ENCODE assay signal across 8 cellular contexts in genomic region chr4:83112239-83112638, GRCh38. TPM values are rescaled to one million over a fixed set of nuclear protein-coding genes. Genes with fewer than 3 reads are reported as not detected.
DNase-seq lines count a peak whose midpoint lies in the region; ATAC-seq, FAIRE-seq and TF ChIP-seq lines count a peak whose summit lies in the region.

No MANE protein-coding gene starts in this region.

- H3K9me3 Mint-ChIP-seq in CD8-positive, alpha-beta T cell, result no peaks in the 10 kb centered on the region
- H3K9me3 Mint-ChIP-seq in IgD-negative memory B cell, result no peaks in the 10 kb centered on the region
- no peaks in the 10 kb centered on the region for H3K9me3 Mint-ChIP-seq in activated naive CD8-positive, alpha-beta T cell treated with anti-CD3 and anti-CD28 coated beads, Interleukin-2, amount 50 U/mL, for 24 hours

- H3K27me3 ChIP-seq in CD8-positive, alpha-beta T cell (ENCODE audit: insufficient read depth, low read length), result no peaks in the 10 kb centered on the region

- intact Hi-C loops in CD8-positive, alpha-beta T cell (cut with DNase I, micrococcal nuclease), result loop anchor here (5.0 to 10.0 kb wide), 2 partner anchors 100 to 343 kb away; partner anchors contain the start of genes LIN54 (in 2 of the 2), HELQ (in 1 of the 2) and MRPS18C (in 1 of the 2)
- intact Hi-C loops in cardiac septum (cut with DNase I), result no loop called here

- H3K27ac Mint-ChIP-seq in CD8-positive, alpha-beta T cell, result peak overlapping the region; percentile 97
- H3K27ac Mint-ChIP-seq in IgD-negative memory B cell, result peak overlapping the region; percentile 34 to 87 (median 85)
- peak overlapping the region; percentile 95 for H3K27ac Mint-ChIP-seq in activated naive CD8-positive, alpha-beta T cell treated with anti-CD3 and anti-CD28 coated beads, Interleukin-2, amount 50 U/mL, for 24 hours

- no peaks in the 10 kb centered on the region for H3K27me3 Mint-ChIP-seq in CD8-positive, alpha-beta T cell (ENCODE audit: low read depth)
- no peaks in the 10 kb centered on the region for H3K27me3 Mint-ChIP-seq in IgD-negative memory B cell
- H3K27me3 Mint-ChIP-seq in activated naive CD8-positive, alpha-beta T cell treated with anti-CD3 and anti-CD28 coated beads, Interleukin-2, amount 50 U/mL, for 24 hours, result no peaks in the 10 kb centered on the region

- H3K4me3 ChIP-seq in CD8-positive, alpha-beta T cell (ENCODE audit: low read depth, low read length), result peak overlapping the region; percentile 78
- H3K4me3 ChIP-seq in coronary artery, result no peak overlapping the region

- CTCF ChIA-PET in CD8-positive, alpha-beta T cell (lab: Charles Lee), result interaction anchor here (0.9 to 11.1 kb wide), 11 partner anchors 11 to 149 kb away, joined by 3 to 84 read pairs (median 14); no protein-coding TSS in a partner anchor

- peaks cover 45% of the 10 kb centered on the region for H3K36me3 Mint-ChIP-seq in CD8-positive, alpha-beta T cell
- H3K36me3 Mint-ChIP-seq in IgD-negative memory B cell, result no peaks in the 10 kb centered on the region
- H3K36me3 Mint-ChIP-seq in activated naive CD8-positive, alpha-beta T cell treated with anti-CD3 and anti-CD28 coated beads, Interleukin-2, amount 50 U/mL, for 24 hours (ENCODE audit: low read depth), result no peaks in the 10 kb centered on the region

- no peak for FAIRE-seq in RCC 7860 (lab: Jason Lieb, UNC)

- H3K9me3 ChIP-seq in CD8-positive, alpha-beta T cell (ENCODE audit: low read length), result no peaks in the 10 kb centered on the region

- peaks cover 44% of the 10 kb centered on the region for H3K4me1 Mint-ChIP-seq in CD8-positive, alpha-beta T cell (ENCODE audit: low read depth)
- H3K4me1 Mint-ChIP-seq in IgD-negative memory B cell, result peaks cover 15 to 30% (median 29%) of the 10 kb centered on the region in 3 donors
- peaks cover 64% of the 10 kb centered on the region for H3K4me1 Mint-ChIP-seq in activated naive CD8-positive, alpha-beta T cell treated with anti-CD3 and anti-CD28 coated beads, Interleukin-2, amount 50 U/mL, for 24 hours

- no peaks in the 10 kb centered on the region for H3K36me3 ChIP-seq in CD8-positive, alpha-beta T cell (ENCODE audit: insufficient read depth, low read length)

- ATAC-seq in CD8-positive, alpha-beta T cell, result no peak
- peak; percentile 23 for ATAC-seq in GM19372 (IDR thresholded peaks at IDR 0.05; ENCODE audit: low read depth, unreplicated experiment)
- no peak for ATAC-seq in activated naive CD8-positive, alpha-beta T cell treated with anti-CD3 and anti-CD28 coated beads, Interleukin-2, amount 50 U/mL, for 24 hours
- ATAC-seq in HG02623 (IDR thresholded peaks at IDR 0.05; ENCODE audit: unreplicated experiment), result no peak

- TF ChIP-seq CTCF in CD8-positive, alpha-beta T cell (IDR thresholded peaks at IDR 0.05), result no peak
- no peak for TF ChIP-seq CTCF in coronary artery (IDR thresholded peaks at IDR 0.05)

- no peak for DNase-seq in CD8-positive, alpha-beta T cell
- no peak for DNase-seq in activated naive CD8-positive, alpha-beta T cell treated with anti-CD3 and anti-CD28 coated beads, Interleukin-2, amount 50 U/mL, for 24 hours
- DNase-seq in RCC 7860 (ENCODE audit: low spot score) (no peak), coronary artery (ENCODE audit: low spot score) (no peak), cardiac septum (ENCODE audit: low spot score) (no peak)

- peak overlapping the region; percentile 97 for H3K27ac ChIP-seq in CD8-positive, alpha-beta T cell (ENCODE audit: low read depth, low read length)
- H3K27ac ChIP-seq in coronary artery, result no peak overlapping the region

- H3K4me3 Mint-ChIP-seq in CD8-positive, alpha-beta T cell, result peak overlapping the region; percentile 99
- H3K4me3 Mint-ChIP-seq in IgD-negative memory B cell, result peak overlapping the region; percentile 76 to 99 (median 96)
- H3K4me3 Mint-ChIP-seq in activated naive CD8-positive, alpha-beta T cell treated with anti-CD3 and anti-CD28 coated beads, Interleukin-2, amount 50 U/mL, for 24 hours, result peak overlapping the region; percentile 89

- peaks cover 35% of the 10 kb centered on the region for H3K4me1 ChIP-seq in CD8-positive, alpha-beta T cell (ENCODE audit: insufficient read depth, low read length)

- POLR2A ChIA-PET in CD8-positive, alpha-beta T cell (lab: Charles Lee), result interaction anchor here (0.6 to 7.8 kb wide), 12 partner anchors 12 to 474 kb away, joined by 3 to 52 read pairs (median 7); partner anchors contain the start of genes COPS4, HELQ and MRPS18C

RNA-seq across cellular contexts. Expression of gene PLAC8, which starts 2.3 kb away (rescaled TPM):
- 100 to 1,000 TPM; 225 to 234 TPM for total RNA-seq in CD8-positive, alpha-beta T cell
- 884 TPM for polyA plus RNA-seq in IgD-negative memory B cell
- 1.2 TPM for total RNA-seq in cardiac septum

Comparison
In these comparisons a context has a peak if more than half of its experiments do, and no peak if none do; other contexts are left out.
1. RNA of gene PLAC8, which starts 2.3 kb away (total RNA-seq): 225 to 234 TPM in CD8-positive, alpha-beta T cell; 1.2 TPM in cardiac septum (single experiment); every median in the first group is over 100 times any median in the second.
2. Peak in every context shown above with its lines, with median percentiles within 50 percentile points of each other: H3K27ac Mint-ChIP-seq and H3K4me3 Mint-ChIP-seq.